2 cellular contexts compared by ENCODE assay signal in genomic region chr9:100515578-100516494, GRCh38.
TF ChIP-seq lines count a peak whose summit lies in the region.

No MANE protein-coding gene starts in this region.

TF ChIP-seq in A549, 52 proteins besides CTCF, POLR2A, EP300 and RAD21 (continued from another document):
- TF ChIP-seq POLR2AphosphoS2 (conservative IDR thresholded peaks at IDR 0.05; ENCODE audit: low read length) (no peak), EHMT2 (IDR thresholded peaks at IDR 0.05; ENCODE audit: low read depth) (no peak), HEYL (CRISPR knock-in tag; IDR thresholded peaks at IDR 0.05) (no peak)

TF ChIP-seq in HepG2, 621 proteins besides CTCF, POLR2A, EP300 and RAD21 (continued from another document):
- TF ChIP-seq TIGD3 (CRISPR knock-in tag; IDR thresholded peaks at IDR 0.05; ENCODE audit: borderline replicate concordance): no peak
- TF ChIP-seq TEAD3 (CRISPR knock-in tag; optimal IDR thresholded peaks at IDR 0.05; ENCODE audit: borderline replicate concordance): peak; percentile 50
- TF ChIP-seq PLSCR1 (CRISPR knock-in tag; IDR thresholded peaks at IDR 0.05; ENCODE audit: borderline replicate concordance): no peak
- TF ChIP-seq XBP1 (CRISPR knock-in tag; IDR thresholded peaks at IDR 0.05): no peak
- TF ChIP-seq CENPBD1 (CRISPR knock-in tag; IDR thresholded peaks at IDR 0.05; ENCODE audit: borderline replicate concordance, low read depth): no peak
- TF ChIP-seq CEBPB (IDR thresholded peaks at IDR 0.05; ENCODE audit: borderline replicate concordance, low read depth, low read length): peak; percentile 29; the same call in 1 of the 2 replicates
- TF ChIP-seq ZNF709 (CRISPR knock-in tag; IDR thresholded peaks at IDR 0.05): no peak
- no peak for TF ChIP-seq FOXM1 (CRISPR knock-in tag; IDR thresholded peaks at IDR 0.05)
- no peak for TF ChIP-seq HNRNPL (IDR thresholded peaks at IDR 0.05; ENCODE audit: low read depth, low read length)
- TF ChIP-seq CEBPG (CRISPR knock-in tag; IDR thresholded peaks at IDR 0.05): peak; percentile 35; the same call in 1 of the 2 replicates
- no peak for TF ChIP-seq ZUFSP (CRISPR knock-in tag; IDR thresholded peaks at IDR 0.05; ENCODE audit: borderline replicate concordance)
